In the genomic region with DNA sequence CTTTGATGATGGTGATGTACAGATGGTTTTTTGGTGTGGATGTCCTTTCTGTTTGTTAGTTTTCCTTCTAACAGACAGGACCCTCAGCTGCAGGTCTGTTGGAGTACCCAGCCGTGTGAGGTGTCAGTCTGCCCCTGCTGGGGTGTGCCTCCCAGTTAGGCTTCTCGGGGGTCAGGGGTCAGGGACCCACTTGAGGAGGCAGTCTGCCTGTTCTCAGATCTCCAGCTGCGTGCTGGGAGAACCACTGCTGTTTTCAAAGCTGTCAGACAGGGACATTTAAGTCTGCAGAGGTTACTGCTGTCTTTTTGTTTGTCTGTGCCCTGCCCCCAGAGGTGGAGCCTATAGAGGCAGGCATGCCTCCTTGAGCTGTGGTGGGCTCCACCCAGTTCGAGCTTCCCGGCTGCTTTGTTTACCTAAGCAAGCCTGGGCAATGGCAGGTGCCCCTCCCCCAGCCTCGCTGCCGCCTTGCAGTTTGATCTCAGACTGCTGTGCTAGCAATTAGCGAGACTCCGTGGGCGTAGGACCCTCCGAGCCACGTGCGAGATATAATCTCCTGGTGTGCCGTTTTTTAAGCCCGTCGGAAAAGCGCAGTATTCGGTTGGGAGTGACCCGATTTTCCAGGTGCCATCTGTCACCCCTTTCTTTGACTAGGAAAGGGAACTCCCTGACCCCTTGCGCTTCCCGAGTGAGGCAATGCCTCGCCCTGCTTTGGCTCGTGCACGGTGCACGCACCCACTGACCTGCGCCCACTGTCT, we compare ENCODE assay signal across 1 cellular context.
TF ChIP-seq lines count a peak whose summit lies in the region.

No MANE protein-coding gene starts in this region.

TF ChIP-seq in Ishikawa, 13 proteins besides CTCF, POLR2A, EP300 and RAD21:
- TF ChIP-seq, protein P1, sequence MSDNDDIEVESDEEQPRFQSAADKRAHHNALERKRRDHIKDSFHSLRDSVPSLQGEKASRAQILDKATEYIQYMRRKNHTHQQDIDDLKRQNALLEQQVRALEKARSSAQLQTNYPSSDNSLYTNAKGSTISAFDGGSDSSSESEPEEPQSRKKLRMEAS (IDR thresholded peaks at IDR 0.05): 0 out of 2 replicates have a peak, but pooled peaks have one; percentile 31
